In the genomic region with DNA sequence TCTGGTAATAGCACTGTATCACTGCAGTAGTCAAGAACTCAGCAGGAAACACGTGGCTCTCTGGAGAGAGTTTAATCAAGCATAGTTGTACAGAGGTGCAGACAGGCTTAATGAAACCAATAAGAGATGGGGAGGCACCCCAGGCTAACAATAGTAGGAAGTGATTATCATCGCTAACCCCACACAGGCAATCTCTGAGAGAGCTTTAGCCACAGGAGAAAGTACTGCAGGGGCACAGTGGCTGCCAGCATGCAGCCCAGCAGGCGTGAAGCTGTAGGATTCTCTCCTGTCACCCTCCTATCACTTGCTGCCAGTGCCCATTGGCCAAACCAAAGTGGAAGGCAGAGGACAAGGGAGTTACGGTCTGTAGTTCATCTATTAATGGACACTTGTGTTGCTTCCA, we compare ENCODE assay signal across 1 cellular context.
TF ChIP-seq lines count a peak whose summit lies in the region.

No MANE protein-coding gene starts in this region.

TF ChIP-seq in GM12878, 131 proteins besides CTCF, POLR2A, EP300 and RAD21 (continued from another document):
- TF ChIP-seq, protein P1, sequence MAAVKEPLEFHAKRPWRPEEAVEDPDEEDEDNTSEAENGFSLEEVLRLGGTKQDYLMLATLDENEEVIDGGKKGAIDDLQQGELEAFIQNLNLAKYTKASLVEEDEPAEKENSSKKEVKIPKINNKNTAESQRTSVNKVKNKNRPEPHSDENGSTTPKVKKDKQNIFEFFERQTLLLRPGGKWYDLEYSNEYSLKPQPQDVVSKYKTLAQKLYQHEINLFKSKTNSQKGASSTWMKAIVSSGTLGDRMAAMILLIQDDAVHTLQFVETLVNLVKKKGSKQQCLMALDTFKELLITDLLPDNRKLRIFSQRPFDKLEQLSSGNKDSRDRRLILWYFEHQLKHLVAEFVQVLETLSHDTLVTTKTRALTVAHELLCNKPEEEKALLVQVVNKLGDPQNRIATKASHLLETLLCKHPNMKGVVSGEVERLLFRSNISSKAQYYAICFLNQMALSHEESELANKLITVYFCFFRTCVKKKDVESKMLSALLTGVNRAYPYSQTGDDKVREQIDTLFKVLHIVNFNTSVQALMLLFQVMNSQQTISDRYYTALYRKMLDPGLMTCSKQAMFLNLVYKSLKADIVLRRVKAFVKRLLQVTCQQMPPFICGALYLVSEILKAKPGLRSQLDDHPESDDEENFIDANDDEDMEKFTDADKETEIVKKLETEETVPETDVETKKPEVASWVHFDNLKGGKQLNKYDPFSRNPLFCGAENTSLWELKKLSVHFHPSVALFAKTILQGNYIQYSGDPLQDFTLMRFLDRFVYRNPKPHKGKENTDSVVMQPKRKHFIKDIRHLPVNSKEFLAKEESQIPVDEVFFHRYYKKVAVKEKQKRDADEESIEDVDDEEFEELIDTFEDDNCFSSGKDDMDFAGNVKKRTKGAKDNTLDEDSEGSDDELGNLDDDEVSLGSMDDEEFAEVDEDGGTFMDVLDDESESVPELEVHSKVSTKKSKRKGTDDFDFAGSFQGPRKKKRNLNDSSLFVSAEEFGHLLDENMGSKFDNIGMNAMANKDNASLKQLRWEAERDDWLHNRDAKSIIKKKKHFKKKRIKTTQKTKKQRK (IDR thresholded peaks at IDR 0.05; ENCODE audit: low read depth, low read length): no peak
- TF ChIP-seq SMARCA5 (IDR thresholded peaks at IDR 0.05) (no peak), RB1 (IDR thresholded peaks at IDR 0.05; ENCODE audit: borderline replicate concordance) (no peak)
